ENCODE assay signal across 19 cellular contexts in the genomic region with DNA sequence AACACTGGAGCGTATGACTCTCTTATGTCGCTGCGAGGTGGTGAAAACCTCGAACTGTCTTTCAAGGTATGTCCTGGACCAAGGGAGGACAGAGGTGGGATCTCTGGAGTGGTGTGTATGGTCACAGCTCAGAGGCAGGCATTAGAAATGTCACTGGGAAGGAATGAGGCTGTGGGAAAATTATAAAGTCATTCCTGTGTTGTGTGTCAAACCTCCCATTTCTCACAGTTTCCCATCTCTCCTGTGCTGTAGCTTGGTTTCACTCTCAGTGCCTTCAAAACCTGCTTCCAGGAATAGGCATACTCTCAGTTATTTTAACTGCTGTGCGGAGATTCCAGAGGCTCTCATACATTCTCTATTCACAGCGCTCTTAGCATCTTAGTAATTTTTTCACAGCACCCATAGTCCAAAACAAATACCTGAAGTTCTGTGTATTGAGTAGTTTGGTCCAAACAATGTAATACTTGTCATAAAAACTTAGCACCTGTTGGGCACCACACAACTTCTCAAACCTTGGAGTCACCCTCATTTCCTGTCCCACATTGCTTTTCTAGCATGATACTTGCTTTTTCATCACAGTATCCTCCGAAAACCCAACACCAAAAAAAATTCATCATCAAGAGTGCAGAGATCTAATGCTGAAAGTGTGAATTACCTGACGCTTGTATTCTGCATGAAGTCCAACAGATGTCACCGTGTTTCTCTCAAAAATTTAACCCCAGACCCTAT. TPM values are rescaled to one million over a fixed set of nuclear protein-coding genes. Genes with fewer than 3 reads are reported as not detected.
"Had no signal": no experiment of that assay in that cellular context is flagged by ENCODE, and none has a peak within 500 bp of the region (broad histone marks: within the 10 kb centered on the region; RNA-seq: fewer than 3 reads in every experiment).

No MANE protein-coding gene starts in this region.

- H3K4me3 ChIP-seq: thoracic aorta had no signal

- H3K27ac ChIP-seq: brain microvascular endothelial cell, foreskin keratinocyte, neutrophil, thoracic aorta had no signal

- H3K9me3 Mint-ChIP-seq: activated CD4-positive, alpha-beta T cell treated with anti-CD3 and anti-CD28 coated beads, Interleukin-2, amount 10 ng/mL, durations not matched to agents 24 days and 14 days; activated naive CD4-positive, alpha-beta T cell treated with anti-CD3 and anti-CD28 coated beads, Interleukin-2, amount 50 U/mL, for 72 hours; central memory CD8-positive, alpha-beta T cell; natural killer cell had no signal

- H3K9me3 ChIP-seq: neutrophil, thoracic aorta had no signal

- H3K36me3 Mint-ChIP-seq: activated naive CD4-positive, alpha-beta T cell treated with anti-CD3 and anti-CD28 coated beads, Interleukin-2, amount 50 U/mL, for 72 hours; natural killer cell had no signal

- H3K27me3 Mint-ChIP-seq: activated CD4-positive, alpha-beta T cell treated with anti-CD3 and anti-CD28 coated beads, Interleukin-2, amount 10 ng/mL, durations not matched to agents 24 days and 14 days had no signal

- H3K27me3 ChIP-seq: brain microvascular endothelial cell, neutrophil had no signal

- H3K4me1 Mint-ChIP-seq: central memory CD8-positive, alpha-beta T cell; natural killer cell had no signal

- H3K36me3 ChIP-seq: brain microvascular endothelial cell, neutrophil had no signal

- FAIRE-seq: TTC549 had no signal

- H3K4me3 Mint-ChIP-seq: activated CD4-positive, alpha-beta T cell treated with anti-CD3 and anti-CD28 coated beads, Interleukin-2, amount 10 ng/mL, durations not matched to agents 24 days and 14 days; activated CD8-positive, alpha-beta T cell treated with anti-CD3 and anti-CD28 coated beads, Interleukin-2, amount 10 ng/mL, durations not matched to agents 7 days and 5 days; central memory CD8-positive, alpha-beta T cell; natural killer cell had no signal

- DNase-seq: activated CD4-positive, alpha-beta T cell treated with anti-CD3 and anti-CD28 coated beads, Interleukin-2, amount 10 ng/mL, durations not matched to agents 24 days and 14 days; activated CD4-positive, CD25-positive, alpha-beta regulatory T cell; activated CD8-positive, alpha-beta memory T cell treated with anti-CD3 and anti-CD28 coated beads, Interleukin-2, amount 50 U/mL, for 4 hours; activated CD8-positive, alpha-beta T cell treated with anti-CD3 and anti-CD28 coated beads, Interleukin-2, amount 10 ng/mL, durations not matched to agents 7 days and 5 days; activated gamma-delta T cell; activated T-cell treated with anti-CD3 and anti-CD28 coated beads, Interleukin-2, amount 50 U/mL, for 48 hours; amniotic stem cell; brain microvascular endothelial cell; effector memory CD4-positive, alpha-beta T cell; glutamatergic neuron; mesendoderm; natural killer cell; stimulated activated CD4-positive, alpha-beta T cell treated with anti-CD3 and anti-CD28 coated beads, Interleukin-1b, Interleukin-23, amount 100 ng/mL, for 48 hours had no signal

- ATAC-seq: activated CD8-positive, alpha-beta T cell treated with anti-CD3 and anti-CD28 coated beads, Interleukin-2, amount 10 ng/mL, durations not matched to agents 7 days and 5 days; foreskin keratinocyte; natural killer cell had no signal

- H3K4me1 ChIP-seq: foreskin keratinocyte had no signal

- H3K27ac Mint-ChIP-seq: activated CD4-positive, alpha-beta T cell treated with anti-CD3 and anti-CD28 coated beads, Interleukin-2, amount 10 ng/mL, durations not matched to agents 24 days and 14 days; activated CD8-positive, alpha-beta T cell treated with anti-CD3 and anti-CD28 coated beads, Interleukin-2, amount 10 ng/mL, durations not matched to agents 7 days and 5 days; natural killer cell had no signal

RNA-seq across cellular contexts. Expression of gene GALNT15, which starts 36.9 kb away (rescaled TPM):
- total RNA-seq: activated CD4-positive, alpha-beta T cell treated with anti-CD3 and anti-CD28 coated beads, Interleukin-2, amount 10 ng/mL, durations not matched to agents 24 days and 14 days; activated CD8-positive, alpha-beta T cell treated with anti-CD3 and anti-CD28 coated beads, Interleukin-2, amount 10 ng/mL, durations not matched to agents 7 days and 5 days; foreskin keratinocyte; natural killer cell had no signal
